Comparison of ENCODE assay signal across 31 cellular contexts in the genomic region with DNA sequence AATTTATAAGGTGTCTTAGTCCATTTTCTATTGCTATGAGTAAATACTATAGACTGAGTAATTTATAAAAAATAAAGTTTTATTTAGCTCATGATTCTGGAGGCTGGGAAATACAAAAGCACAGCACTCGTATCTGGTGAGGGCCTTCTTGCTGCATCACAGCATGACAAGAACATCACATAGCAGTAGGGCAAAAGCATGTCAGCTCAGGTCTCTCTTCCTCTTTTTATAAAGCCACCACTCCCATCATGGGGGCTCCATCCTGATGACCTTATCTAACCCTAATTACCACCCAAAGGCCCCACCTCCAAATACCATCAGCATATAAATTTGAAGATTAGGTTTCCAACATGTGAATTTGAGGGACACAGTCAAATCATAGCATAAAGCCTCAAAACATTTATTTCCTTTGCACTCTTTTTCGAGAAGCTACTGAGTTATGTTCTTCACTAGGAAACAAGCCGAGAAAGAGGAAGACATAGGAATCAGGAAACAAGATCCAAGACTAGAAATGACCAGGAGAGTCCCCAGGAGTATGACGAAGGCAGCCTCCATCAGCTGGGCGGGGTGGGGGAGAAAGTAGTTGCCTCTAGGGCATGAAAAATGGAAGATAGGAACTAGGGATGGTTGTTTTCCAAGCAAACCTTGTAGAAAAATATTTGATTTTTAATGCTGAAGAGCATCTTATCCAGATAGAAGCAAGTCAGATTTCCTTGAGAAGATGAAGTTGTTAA.
"Had no signal": no experiment of that assay in that cellular context is flagged by ENCODE, and none has a peak within 500 bp of the region (broad histone marks: within the 10 kb centered on the region; RNA-seq: fewer than 3 reads in every experiment).

No MANE protein-coding gene starts in this region.

- H3K27me3 Mint-ChIP-seq: activated CD4-positive, alpha-beta T cell treated with anti-CD3 and anti-CD28 coated beads for 36 hours; activated CD4-positive, alpha-beta T cell treated with anti-CD3 and anti-CD28 coated beads, Interleukin-2, amount 10 ng/mL, durations not matched to agents 7 days and 5 days; activated naive CD4-positive, alpha-beta T cell treated with anti-CD3 and anti-CD28 coated beads, Interleukin-2, amount 50 U/mL, for 24 hours; activated naive CD8-positive, alpha-beta T cell treated with anti-CD3 and anti-CD28 coated beads, Interleukin-2, amount 10 ng/mL, durations not matched to agents 7 days and 5 days; activated T-cell treated with anti-CD3 and anti-CD28 coated beads, Interleukin-2, amount 50 U/mL, for 24 hours had no signal

- ATAC-seq: activated CD4-positive, alpha-beta T cell treated with anti-CD3 and anti-CD28 coated beads for 36 hours; activated CD4-positive, CD25-positive, alpha-beta regulatory T cell treated with anti-CD3 and anti-CD28 coated beads, Interleukin-2, amount 50 U/mL, for 24 hours; activated CD8-positive, alpha-beta T cell treated with anti-CD3 and anti-CD28 coated beads, Interleukin-2, amount 10 ng/mL, durations not matched to agents 7 days and 5 days; WTC11 had no signal

- H3K9me3 ChIP-seq: ascending aorta, MG63, SJCRH30 had no signal

- H3K27ac Mint-ChIP-seq: activated CD4-positive, alpha-beta T cell treated with anti-CD3 and anti-CD28 coated beads for 36 hours; activated CD4-positive, alpha-beta T cell treated with anti-CD3 and anti-CD28 coated beads, Interleukin-2, amount 10 ng/mL, durations not matched to agents 7 days and 5 days; activated CD8-positive, alpha-beta T cell treated with anti-CD3 and anti-CD28 coated beads, Interleukin-2, amount 10 ng/mL, durations not matched to agents 7 days and 5 days; activated naive CD4-positive, alpha-beta T cell treated with anti-CD3 and anti-CD28 coated beads, Interleukin-2, amount 50 U/mL, for 24 hours; activated naive CD8-positive, alpha-beta T cell treated with anti-CD3 and anti-CD28 coated beads, Interleukin-2, amount 10 ng/mL, durations not matched to agents 7 days and 5 days; activated T-cell treated with anti-CD3 and anti-CD28 coated beads, Interleukin-2, amount 50 U/mL, for 24 hours; activated T-helper 2 cell treated with anti-CD3 and anti-CD28 coated beads, Interferon-gamma antibody, Interleukin-2, Interleukin-4, amounts not matched to agents 10 μg/mL and 5 μg/mL and 100 μg/mL, durations not matched to agents 14 hours and 24 hours and 36 hours; WTC11 had no signal

- H3K9me3 Mint-ChIP-seq: activated naive CD4-positive, alpha-beta T cell treated with anti-CD3 and anti-CD28 coated beads, Interleukin-2, amount 50 U/mL, for 24 hours; activated T-cell treated with anti-CD3 and anti-CD28 coated beads, Interleukin-2, amount 50 U/mL, for 24 hours had no signal

- H3K4me1 Mint-ChIP-seq: activated naive CD4-positive, alpha-beta T cell treated with anti-CD3 and anti-CD28 coated beads, Interleukin-2, amount 50 U/mL, for 24 hours; WTC11 had no signal

- DNase-seq: activated CD4-positive, alpha-beta T cell treated with anti-CD3 and anti-CD28 coated beads for 36 hours; activated CD4-positive, alpha-beta T cell treated with anti-CD3 and anti-CD28 coated beads, Interleukin-2, amount 10 ng/mL, durations not matched to agents 7 days and 5 days; activated CD4-positive, alpha-beta T cell treated with anti-CD3 and anti-CD28 coated beads, Interleukin-2, amount 50 U/mL, for 48 hours; activated CD8-positive, alpha-beta T cell treated with anti-CD3 and anti-CD28 coated beads, Interleukin-2, amount 10 ng/mL, durations not matched to agents 7 days and 5 days; activated gamma-delta T cell; activated naive CD4-positive, alpha-beta T cell treated with Interleukin-2 at 50 U/mL for 16 hours; activated naive CD8-positive, alpha-beta T cell treated with anti-CD3 and anti-CD28 coated beads, Interleukin-2, amount 10 ng/mL, durations not matched to agents 7 days and 5 days; activated T-cell treated with anti-CD3 and anti-CD28 coated beads, Interleukin-2, amount 50 U/mL, for 24 hours; amygdala; Karpas-422; MG63; NCI-H1092 treated with DMSO at 0.1 percent for 48 hours; NCI-H1417; NCI-H146; NCI-H187; NCI-H2029 treated with DMSO at 0.1 percent for 48 hours; NCI-H2107; NCI-H2171; NCI-H446; NCI-H510A treated with DMSO at 0.1 percent for 48 hours; OCI-M1; SHP77; SJCRH30; T1000 had no signal

- H3K36me3 ChIP-seq: ascending aorta, cardiac muscle cell, MG63, SJCRH30 had no signal

- H3K27ac ChIP-seq: ascending aorta, cardiac muscle cell, SJCRH30, SK-N-MC had no signal

- H3K4me3 Mint-ChIP-seq: activated CD4-positive, alpha-beta T cell treated with anti-CD3 and anti-CD28 coated beads for 36 hours; activated CD4-positive, alpha-beta T cell treated with anti-CD3 and anti-CD28 coated beads, Interleukin-2, amount 10 ng/mL, durations not matched to agents 7 days and 5 days; activated CD8-positive, alpha-beta T cell treated with anti-CD3 and anti-CD28 coated beads, Interleukin-2, amount 10 ng/mL, durations not matched to agents 7 days and 5 days; activated naive CD4-positive, alpha-beta T cell treated with anti-CD3 and anti-CD28 coated beads, Interleukin-2, amount 50 U/mL, for 24 hours; activated naive CD8-positive, alpha-beta T cell treated with anti-CD3 and anti-CD28 coated beads, Interleukin-2, amount 10 ng/mL, durations not matched to agents 7 days and 5 days; activated T-cell treated with anti-CD3 and anti-CD28 coated beads, Interleukin-2, amount 50 U/mL, for 24 hours; WTC11 had no signal

- H3K27me3 ChIP-seq: ascending aorta, cardiac muscle cell, MG63, SJCRH30 had no signal

- H3K36me3 Mint-ChIP-seq: activated naive CD4-positive, alpha-beta T cell treated with anti-CD3 and anti-CD28 coated beads, Interleukin-2, amount 50 U/mL, for 24 hours; WTC11 had no signal

- H3K4me1 ChIP-seq: ascending aorta, SJCRH30 had no signal

- H3K4me3 ChIP-seq: ascending aorta, cardiac muscle cell, MG63, SJCRH30, SK-N-MC had no signal
